In the genomic region with DNA sequence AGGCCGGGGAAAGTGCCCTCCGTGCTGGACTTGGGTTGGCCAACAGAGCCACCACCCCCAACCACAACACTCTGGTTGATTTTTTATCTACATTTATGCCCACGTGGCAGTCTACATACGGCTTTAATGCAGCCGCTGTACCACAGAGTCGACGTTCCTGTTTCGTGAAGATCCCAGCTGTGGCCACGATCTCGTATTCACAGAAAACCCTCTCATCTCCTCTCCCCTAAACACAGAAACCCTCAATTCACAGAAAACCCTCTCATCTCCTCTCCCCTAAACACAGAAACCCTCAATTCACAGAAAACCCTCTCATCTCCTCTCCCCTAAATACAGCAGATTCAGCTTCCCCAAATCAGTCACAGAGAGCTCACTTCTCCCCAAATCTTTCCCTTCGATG, we compare ENCODE assay signal across 13 cellular contexts. TPM values are rescaled to one million over a fixed set of nuclear protein-coding genes. Genes with fewer than 3 reads are reported as not detected.
DNase-seq lines count a peak whose midpoint lies in the region; ATAC-seq and TF ChIP-seq lines count a peak whose summit lies in the region.
"Not testable (repeated sequence)": the region's sequence is repeated elsewhere in the genome, so short reads cannot be mapped to it uniquely, and the experiment has no call there.
"Had no signal": no experiment of that assay in that cellular context is flagged by ENCODE, and none has a peak within 500 bp of the region (broad histone marks: within the 10 kb centered on the region; RNA-seq: fewer than 3 reads in every experiment).

No MANE protein-coding gene starts in this region.

- POLR2A ChIA-PET in activated CD8-positive, alpha-beta T cell treated with anti-CD3 and anti-CD28 coated beads for 36 hours (lab: Charles Lee) = not testable (repeated sequence)

- H3K9me3 ChIP-seq in H9 (ENCODE audit: control insufficient read depth, low read depth, low read length); Loucy (ENCODE audit: insufficient read depth, low read depth, low read length): not testable (repeated sequence)

- H3K9ac ChIP-seq in H9 (ENCODE audit: extremely low read depth, insufficient read length, low read length) = not testable (repeated sequence)
- H3K9ac ChIP-seq in Loucy (ENCODE audit: low read depth, low read length, poor library complexity, severe bottlenecking) = peak overlapping the region; percentile 63

- not testable (repeated sequence) for H2AFZ ChIP-seq in H9 (ENCODE audit: low read length); Loucy (ENCODE audit: low read length)

- TF ChIP-seq CTCF in H9 (conservative IDR thresholded peaks at IDR 0.05); Loucy (conservative IDR thresholded peaks at IDR 0.05; ENCODE audit: low read length); activated CD8-positive, alpha-beta T cell treated with anti-CD3 and anti-CD28 coated beads for 36 hours (IDR thresholded peaks at IDR 0.05); nephron progenitor cell (IDR thresholded peaks at IDR 0.05): not testable (repeated sequence)

- not testable (repeated sequence) for H2BK5ac ChIP-seq in H9 (ENCODE audit: insufficient read length, low read length)

- not testable (repeated sequence) for H4K20me1 ChIP-seq in H9 (ENCODE audit: control insufficient read depth, insufficient read depth, insufficient read length); Loucy (ENCODE audit: insufficient read depth, low read length, poor library complexity, severe bottlenecking)

- not testable (repeated sequence) for H3K4ac ChIP-seq in H9 (ENCODE audit: low read depth, low read length)

- H3K27ac Mint-ChIP-seq in H9 = peak overlapping the region in 2 of 3 experiments; percentile 1 to 8; a peak in 2 of 7 replicates
- H3K27ac Mint-ChIP-seq in activated CD8-positive, alpha-beta T cell treated with anti-CD3 and anti-CD28 coated beads for 36 hours; activated naive CD4-positive, alpha-beta T cell treated with anti-CD3 and anti-CD28 coated beads, Interleukin-2, amount 10 ng/mL, durations not matched to agents 7 days and 5 days; nephron progenitor cell: not testable (repeated sequence)
- H3K27ac Mint-ChIP-seq in stimulated activated naive CD8-positive, alpha-beta T cell treated with anti-CD3 and anti-CD28 coated beads, Interleukin-15, amount 100 ng/mL, for 72 hours = peak overlapping the region in 1 of 2 donors; percentile 2

- H3K23ac ChIP-seq in H9 (ENCODE audit: insufficient read length, low read depth, low read length) = not testable (repeated sequence)

- H2BK120ac ChIP-seq in H9 (ENCODE audit: low read depth, low read length, poor library complexity, severe bottlenecking) = not testable (repeated sequence)

- not testable (repeated sequence) for H4K91ac ChIP-seq in H9 (ENCODE audit: insufficient read length, low read depth, low read length)

- not testable (repeated sequence) for H3K14ac ChIP-seq in H9 (ENCODE audit: insufficient read depth, low read length)

- CTCF ChIA-PET in activated CD8-positive, alpha-beta T cell treated with anti-CD3 and anti-CD28 coated beads for 36 hours (lab: Charles Lee); activated naive CD4-positive, alpha-beta T cell treated with anti-CD3 and anti-CD28 coated beads, Interleukin-2, amount 10 ng/mL, durations not matched to agents 7 days and 5 days (lab: Charles Lee): not testable (repeated sequence)

- not testable (repeated sequence) for H3K18ac ChIP-seq in H9 (ENCODE audit: insufficient read length, low read depth, low read length)

- intact Hi-C loops in activated CD8-positive, alpha-beta T cell treated with anti-CD3 and anti-CD28 coated beads for 36 hours (cut with micrococcal nuclease) = not testable (repeated sequence)

- peaks cover 15% of the 10 kb centered on the region for H3F3A ChIP-seq in Loucy (ENCODE audit: low read depth)

- H4K8ac ChIP-seq in H9 (replicated peaks; ENCODE audit: insufficient read length, low read depth, low read length) = not testable (repeated sequence)

- H3K23me2 ChIP-seq in H9 (ENCODE audit: insufficient read length, low read depth, low read length, poor library complexity, severe bottlenecking) = not testable (repeated sequence)

- H3K27me3 ChIP-seq in H9 (ENCODE audit: insufficient read depth, low read length); Loucy (ENCODE audit: insufficient read depth, low read length, poor library complexity, severe bottlenecking): not testable (repeated sequence)

- not testable (repeated sequence) for H2BK12ac ChIP-seq in H9 (ENCODE audit: insufficient read length, low read depth, low read length)

- not testable (repeated sequence) for H3T11ph ChIP-seq in H9 (ENCODE audit: low read length)

- not testable (repeated sequence) for H3K9me3 Mint-ChIP-seq in H9; activated CD8-positive, alpha-beta T cell treated with anti-CD3 and anti-CD28 coated beads for 36 hours; activated naive CD4-positive, alpha-beta T cell treated with anti-CD3 and anti-CD28 coated beads, Interleukin-2, amount 10 ng/mL, durations not matched to agents 7 days and 5 days; nephron progenitor cell; stimulated activated naive CD8-positive, alpha-beta T cell treated with anti-CD3 and anti-CD28 coated beads, Interleukin-15, amount 100 ng/mL, for 72 hours

- not testable (repeated sequence) for H2AK5ac ChIP-seq in H9 (ENCODE audit: insufficient read length, low read length)

- H3K9me2 ChIP-seq in Loucy (replicated peaks; ENCODE audit: low read depth, low read length) = not testable (repeated sequence)

- no CpG with 5 or more reads among the region's 11 CpGs for WGBS in H9 (ENCODE audit: extremely low coverage, insufficient read length, low lambda C conversion rate)

- H3K27ac ChIP-seq in H9 (ENCODE audit: insufficient read length, low read depth, low read length) = not testable (repeated sequence)

- ATAC-seq in activated CD8-positive, alpha-beta T cell treated with anti-CD3 and anti-CD28 coated beads for 36 hours = peak; percentile 84
- peak; percentile 45 for ATAC-seq in stimulated activated naive CD8-positive, alpha-beta T cell treated with anti-CD3 and anti-CD28 coated beads, Interleukin-15, amount 100 ng/mL, for 72 hours

- H4K5ac ChIP-seq in H9 (ENCODE audit: insufficient read length, low read depth, low read length) = not testable (repeated sequence)

- not testable (repeated sequence) for H2BK15ac ChIP-seq in H9 (ENCODE audit: low read depth, low read length)

- H3K4me3 ChIP-seq in Loucy (ENCODE audit: low read length, poor library complexity, severe bottlenecking) = not testable (repeated sequence)

- not testable (repeated sequence) for H3K79me1 ChIP-seq in H9 (ENCODE audit: insufficient read depth, low read depth, low read length, poor library complexity, severe bottlenecking)

- H3K4me1 ChIP-seq in H9 (ENCODE audit: insufficient read depth, low read length) = not testable (repeated sequence)
- H3K4me1 ChIP-seq in Loucy (ENCODE audit: insufficient read depth, low read length, poor library complexity, severe bottlenecking) = peaks cover 59% of the 10 kb centered on the region

- H3K4me1 Mint-ChIP-seq in H9 (peaks cover 0 to 12% of the 10 kb centered on the region in 2 experiments; a peak in 2 of 4 replicates), nephron progenitor cell (peaks cover 52% of the 10 kb centered on the region)
- H3K4me1 Mint-ChIP-seq in activated CD8-positive, alpha-beta T cell treated with anti-CD3 and anti-CD28 coated beads for 36 hours (ENCODE audit: low read depth) = peaks cover 11% of the 10 kb centered on the region
- peaks cover 31% of the 10 kb centered on the region for H3K4me1 Mint-ChIP-seq in activated naive CD4-positive, alpha-beta T cell treated with anti-CD3 and anti-CD28 coated beads, Interleukin-2, amount 10 ng/mL, durations not matched to agents 7 days and 5 days
- peaks cover 22% of the 10 kb centered on the region for H3K4me1 Mint-ChIP-seq in stimulated activated naive CD8-positive, alpha-beta T cell treated with anti-CD3 and anti-CD28 coated beads, Interleukin-15, amount 100 ng/mL, for 72 hours

- DNase-seq in H9; nephron progenitor cell; stimulated activated naive CD8-positive, alpha-beta T cell treated with anti-CD3 and anti-CD28 coated beads, Interleukin-15, amount 100 ng/mL, for 72 hours: not testable (repeated sequence)
- DNase-seq in activated CD8-positive, alpha-beta T cell treated with anti-CD3 and anti-CD28 coated beads for 36 hours = peak; percentile 52
- DNase-seq in activated naive CD4-positive, alpha-beta T cell treated with anti-CD3 and anti-CD28 coated beads, Interleukin-2, amount 10 ng/mL, durations not matched to agents 7 days and 5 days = peak; percentile 48

- H3K36me3 Mint-ChIP-seq in H9 (ENCODE audit: insufficient read depth in 1 of 3, low read depth in 3 of 3); activated CD8-positive, alpha-beta T cell treated with anti-CD3 and anti-CD28 coated beads for 36 hours (ENCODE audit: low read depth); activated naive CD4-positive, alpha-beta T cell treated with anti-CD3 and anti-CD28 coated beads, Interleukin-2, amount 10 ng/mL, durations not matched to agents 7 days and 5 days; nephron progenitor cell (ENCODE audit: low read depth): not testable (repeated sequence)

- not testable (repeated sequence) for H3K4me3 Mint-ChIP-seq in H9; activated CD8-positive, alpha-beta T cell treated with anti-CD3 and anti-CD28 coated beads for 36 hours
- H3K4me3 Mint-ChIP-seq in activated naive CD4-positive, alpha-beta T cell treated with anti-CD3 and anti-CD28 coated beads, Interleukin-2, amount 10 ng/mL, durations not matched to agents 7 days and 5 days = peak overlapping the region; percentile 1
- peak overlapping the region; percentile 45 for H3K4me3 Mint-ChIP-seq in nephron progenitor cell
- H3K4me3 Mint-ChIP-seq in stimulated activated naive CD8-positive, alpha-beta T cell treated with anti-CD3 and anti-CD28 coated beads, Interleukin-15, amount 100 ng/mL, for 72 hours = peak overlapping the region in 1 of 2 donors; percentile 2

- not testable (repeated sequence) for H3K79me2 ChIP-seq in H9 (ENCODE audit: insufficient read depth, low read length); Loucy (ENCODE audit: insufficient read depth, low read length)

- H3K27me3 Mint-ChIP-seq in H9 (ENCODE audit: low read depth) = not testable (repeated sequence)
- peaks cover 23% of the 10 kb centered on the region for H3K27me3 Mint-ChIP-seq in activated CD8-positive, alpha-beta T cell treated with anti-CD3 and anti-CD28 coated beads for 36 hours
- peaks cover 56% of the 10 kb centered on the region for H3K27me3 Mint-ChIP-seq in activated naive CD4-positive, alpha-beta T cell treated with anti-CD3 and anti-CD28 coated beads, Interleukin-2, amount 10 ng/mL, durations not matched to agents 7 days and 5 days
- H3K27me3 Mint-ChIP-seq in nephron progenitor cell (ENCODE audit: low read depth, poor library complexity) = peaks cover 10% of the 10 kb centered on the region
- H3K27me3 Mint-ChIP-seq in stimulated activated naive CD8-positive, alpha-beta T cell treated with anti-CD3 and anti-CD28 coated beads, Interleukin-15, amount 100 ng/mL, for 72 hours = peaks cover 43% of the 10 kb centered on the region

- H3K4me2 ChIP-seq in H9 (ENCODE audit: insufficient read depth, insufficient read length, low read length) = not testable (repeated sequence)
- H3K4me2 ChIP-seq in Loucy (ENCODE audit: low read depth, low read length, poor library complexity, severe bottlenecking) = peak overlapping the region; percentile 29

- not testable (repeated sequence) for H3K36me3 ChIP-seq in Loucy (ENCODE audit: insufficient read depth, low read length)

- not testable (repeated sequence) for H3K56ac ChIP-seq in H9 (ENCODE audit: insufficient read length, low read depth, low read length)

- H2BK20ac ChIP-seq in H9 (ENCODE audit: low read depth, low read length, poor library complexity, severe bottlenecking) = not testable (repeated sequence)

RNA-seq across cellular contexts. Expression of a gene that starts 3.8 kb away (rescaled TPM):
- total RNA-seq in H9 (2021) = not detected in 2 replicates
- not detected for total RNA-seq in activated CD8-positive, alpha-beta T cell treated with anti-CD3 and anti-CD28 coated beads for 36 hours
- total RNA-seq: CD4-positive, alpha-beta T cell; CD8-positive, alpha-beta memory T cell; Daoy; G401; GM23338; H4; HFFc6 had no signal

RNA-seq across cellular contexts. Expression of a gene that starts 27.6 kb away (rescaled TPM):
- total RNA-seq in H9 (2021) = not detected in 2 replicates
- not detected for total RNA-seq in activated CD8-positive, alpha-beta T cell treated with anti-CD3 and anti-CD28 coated beads for 36 hours
- total RNA-seq: CD4-positive, alpha-beta T cell; CD8-positive, alpha-beta memory T cell; Daoy; GM23338; H4; HFFc6 had no signal
